In genomic region chr7:29565982-29566746, GRCh38 we compare ENCODE assay signal across 8 cellular contexts. TPM values are rescaled to one million over a fixed set of nuclear protein-coding genes. Genes with fewer than 3 reads are reported as not detected.
DNase-seq lines count a peak whose midpoint lies in the region; ATAC-seq lines count a peak whose summit lies in the region.

No MANE protein-coding gene starts in this region.

- peaks cover 15% of the 10 kb centered on the region for H3K4me1 Mint-ChIP-seq in activated T-helper 2 cell treated with anti-CD3 and anti-CD28 coated beads, Interferon-gamma antibody, Interleukin-2, Interleukin-4, amounts not matched to agents 10 μg/mL and 5 μg/mL and 100 μg/mL, durations not matched to agents 14 hours and 24 hours and 36 hours (ENCODE audit: low read depth)

- intact Hi-C loops in activated T-helper 2 cell treated with anti-CD3 and anti-CD28 coated beads, Interferon-gamma antibody, Interleukin-2, Interleukin-4, amounts not matched to agents 10 μg/mL and 5 μg/mL and 100 μg/mL, durations not matched to agents 14 hours and 24 hours and 36 hours (cut with micrococcal nuclease) = loop anchor here (5.0 kb wide), 1 partner anchor 609 kb away; the partner anchor contains the start of gene TRIL
- intact Hi-C loops in sciatic nerve (cut with DNase I) = no loop called here

- no peak overlapping the region for H3K27ac ChIP-seq in iPS DF 6.9 (ENCODE audit: low read length)

- peak overlapping the region; percentile 89 for H3K9ac ChIP-seq in ES-I3 (ENCODE audit: low read depth, low read length)

- peaks cover 6% of the 10 kb centered on the region; the same call in 1 of the 2 replicates for H3K27me3 ChIP-seq in iPS DF 6.9 (ENCODE audit: control insufficient read depth, insufficient read depth, low read length)

- no peaks in the 10 kb centered on the region for H3K9me3 Mint-ChIP-seq in activated T-helper 2 cell treated with anti-CD3 and anti-CD28 coated beads, Interferon-gamma antibody, Interleukin-2, Interleukin-4, amounts not matched to agents 10 μg/mL and 5 μg/mL and 100 μg/mL, durations not matched to agents 14 hours and 24 hours and 36 hours

- WGBS in iPS DF 6.9 (ENCODE audit: insufficient coverage, insufficient read length) = no CpG with 5 or more reads among the region's 56 CpGs

- no peak for DNase-seq in activated T-helper 2 cell treated with anti-CD3 and anti-CD28 coated beads, Interferon-gamma antibody, Interleukin-2, Interleukin-4, amounts not matched to agents 10 μg/mL and 5 μg/mL and 100 μg/mL, durations not matched to agents 14 hours and 24 hours and 36 hours (ENCODE audit: low spot score)
- DNase-seq in iPS DF 6.9 (ENCODE audit: low read depth, low spot score) (no peak), sciatic nerve (ENCODE audit: low spot score) (no peak), DMS153 (lab: John Stamatoyannopoulos, UW) (no peak)

- peak; percentile 54 for ATAC-seq in sciatic nerve
- no peak for ATAC-seq in HG02938 (IDR thresholded peaks at IDR 0.05; ENCODE audit: unreplicated experiment)
- no peak for ATAC-seq in GM18868 (IDR thresholded peaks at IDR 0.05; ENCODE audit: unreplicated experiment)
- ATAC-seq in HG03280 (IDR thresholded peaks at IDR 0.05; ENCODE audit: unreplicated experiment) = no peak

- peaks cover 75% of the 10 kb centered on the region for H3K27me3 Mint-ChIP-seq in activated T-helper 2 cell treated with anti-CD3 and anti-CD28 coated beads, Interferon-gamma antibody, Interleukin-2, Interleukin-4, amounts not matched to agents 10 μg/mL and 5 μg/mL and 100 μg/mL, durations not matched to agents 14 hours and 24 hours and 36 hours (ENCODE audit: low read depth)

- H3K9me3 ChIP-seq in ES-I3 (ENCODE audit: control insufficient read depth, insufficient read depth, low read length) (no peaks in the 10 kb centered on the region), iPS DF 6.9 (ENCODE audit: control insufficient read depth, insufficient read depth, low read length) (no peaks in the 10 kb centered on the region)

- H3K4me1 ChIP-seq in ES-I3 (ENCODE audit: insufficient read depth, low read length) (peaks cover 20% of the 10 kb centered on the region), iPS DF 6.9 (ENCODE audit: control insufficient read depth, insufficient read depth, low read length) (peaks cover 3% of the 10 kb centered on the region)

- no peaks in the 10 kb centered on the region for H3K36me3 Mint-ChIP-seq in activated T-helper 2 cell treated with anti-CD3 and anti-CD28 coated beads, Interferon-gamma antibody, Interleukin-2, Interleukin-4, amounts not matched to agents 10 μg/mL and 5 μg/mL and 100 μg/mL, durations not matched to agents 14 hours and 24 hours and 36 hours (ENCODE audit: low read depth)

- peak overlapping the region; percentile 45 for H3K4me3 Mint-ChIP-seq in activated T-helper 2 cell treated with anti-CD3 and anti-CD28 coated beads, Interferon-gamma antibody, Interleukin-2, Interleukin-4, amounts not matched to agents 10 μg/mL and 5 μg/mL and 100 μg/mL, durations not matched to agents 14 hours and 24 hours and 36 hours (ENCODE audit: low read depth)

- peak overlapping the region; percentile 15; the same call in 1 of the 2 replicates for H3K4me3 ChIP-seq in iPS DF 6.9 (ENCODE audit: low read length)

- no peaks in the 10 kb centered on the region for H3K36me3 ChIP-seq in ES-I3 (ENCODE audit: insufficient read depth, low read length)
- H3K36me3 ChIP-seq in iPS DF 6.9 (ENCODE audit: control insufficient read depth, insufficient read depth, low read length) = no peaks in the 10 kb centered on the region

- H3K27ac Mint-ChIP-seq in activated T-helper 2 cell treated with anti-CD3 and anti-CD28 coated beads, Interferon-gamma antibody, Interleukin-2, Interleukin-4, amounts not matched to agents 10 μg/mL and 5 μg/mL and 100 μg/mL, durations not matched to agents 14 hours and 24 hours and 36 hours = no peak overlapping the region

RNA-seq across cellular contexts. Expression of gene PRR15, which starts 2.5 kb away (rescaled TPM):
- total RNA-seq in activated T-helper 2 cell treated with anti-CD3 and anti-CD28 coated beads, Interferon-gamma antibody, Interleukin-2, Interleukin-4, amounts not matched to agents 10 μg/mL and 5 μg/mL and 100 μg/mL, durations not matched to agents 14 hours and 24 hours and 36 hours = not detected in 2 replicates
- not detected for total RNA-seq in sciatic nerve
